ENCODE assay signal across 1 cellular context in the genomic region with DNA sequence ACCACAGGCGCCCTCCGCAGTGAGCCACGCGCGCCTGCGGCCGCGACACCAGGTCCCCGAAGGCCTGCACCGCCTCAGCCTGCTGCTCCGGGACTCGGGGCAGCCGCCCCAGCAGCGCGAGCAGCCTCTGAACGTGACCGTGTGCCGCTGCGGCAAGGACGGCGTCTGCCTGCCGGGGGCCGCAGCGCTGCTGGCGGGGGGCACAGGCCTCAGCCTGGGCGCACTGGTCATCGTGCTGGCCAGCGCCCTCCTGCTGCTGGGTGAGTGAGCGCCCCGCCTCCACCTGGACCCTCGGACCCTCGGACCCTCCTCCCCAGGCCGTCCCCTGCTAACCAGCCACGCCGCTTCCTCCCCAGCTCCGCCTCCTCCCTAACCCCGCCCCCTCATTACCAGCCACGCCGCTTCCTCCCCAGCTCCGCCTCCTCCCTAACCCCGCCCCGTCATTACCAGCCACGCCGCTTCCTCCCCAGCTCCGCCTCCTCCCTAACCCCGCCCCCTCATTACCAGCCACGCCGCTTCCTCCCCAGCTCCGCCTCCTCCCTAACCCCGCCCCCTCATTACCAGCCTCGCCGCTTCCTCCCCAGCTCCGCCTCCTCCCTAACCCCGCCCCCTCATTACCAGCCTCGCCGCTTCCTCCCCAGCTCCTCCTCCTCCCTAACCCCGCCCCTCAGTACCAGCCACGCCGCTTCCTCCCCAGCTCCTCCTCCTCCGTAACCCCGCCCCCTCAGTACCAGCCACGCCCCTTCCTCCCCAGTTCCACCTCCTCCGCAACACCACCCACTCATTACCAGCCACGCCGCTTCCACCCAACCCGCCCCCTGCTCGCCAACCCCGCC.
TF ChIP-seq lines count a peak whose summit lies in the region.
"Not testable (repeated sequence)": the region's sequence is repeated elsewhere in the genome, so short reads cannot be mapped to it uniquely, and the experiment has no call there.

No MANE protein-coding gene starts in this region.

TF ChIP-seq in HepG2, 621 proteins besides CTCF, POLR2A, EP300 and RAD21 (continued from another document and continues in another):
- peak; percentile 90; the same call in 1 of the 2 replicates for TF ChIP-seq ZSCAN20 (CRISPR knock-in tag; IDR thresholded peaks at IDR 0.05; ENCODE audit: borderline replicate concordance)
- TF ChIP-seq ZNF503 (CRISPR knock-in tag; IDR thresholded peaks at IDR 0.05) = peak; percentile 67; the same call in 1 of the 2 replicates
- peak; percentile 61; the same call in 1 of the 2 replicates for TF ChIP-seq KAT8 (CRISPR knock-in tag; IDR thresholded peaks at IDR 0.05)
- peak; percentile 90 for TF ChIP-seq ZNF451 (CRISPR knock-in tag; IDR thresholded peaks at IDR 0.05)
- peak; percentile 64 for TF ChIP-seq DMAP1 (CRISPR knock-in tag; IDR thresholded peaks at IDR 0.05)
- peak; percentile 88 for TF ChIP-seq RNF2 (conservative IDR thresholded peaks at IDR 0.05; ENCODE audit: low read depth)
- TF ChIP-seq NONO (IDR thresholded peaks at IDR 0.05) = not testable (repeated sequence)
- peak; percentile 76; the same call in 1 of the 2 replicates for TF ChIP-seq NONO (CRISPR knock-in tag; conservative IDR thresholded peaks at IDR 0.05)
- peak; percentile 74; the same call in 1 of the 2 replicates for TF ChIP-seq ELF3 (CRISPR knock-in tag; IDR thresholded peaks at IDR 0.05)
- TF ChIP-seq HNRNPLL (IDR thresholded peaks at IDR 0.05; ENCODE audit: low read depth, low read length, poor library complexity, severe bottlenecking) = peak; percentile 72
- peak; percentile 84; the same call in 1 of the 2 replicates for TF ChIP-seq ZNF138 (CRISPR knock-in tag; IDR thresholded peaks at IDR 0.05; ENCODE audit: low read depth)
- TF ChIP-seq ZGPAT (CRISPR knock-in tag; IDR thresholded peaks at IDR 0.05) = peak; percentile 90
- peak; percentile 99 for TF ChIP-seq ZNF296 (CRISPR knock-in tag; conservative IDR thresholded peaks at IDR 0.05)
- TF ChIP-seq, protein P1, sequence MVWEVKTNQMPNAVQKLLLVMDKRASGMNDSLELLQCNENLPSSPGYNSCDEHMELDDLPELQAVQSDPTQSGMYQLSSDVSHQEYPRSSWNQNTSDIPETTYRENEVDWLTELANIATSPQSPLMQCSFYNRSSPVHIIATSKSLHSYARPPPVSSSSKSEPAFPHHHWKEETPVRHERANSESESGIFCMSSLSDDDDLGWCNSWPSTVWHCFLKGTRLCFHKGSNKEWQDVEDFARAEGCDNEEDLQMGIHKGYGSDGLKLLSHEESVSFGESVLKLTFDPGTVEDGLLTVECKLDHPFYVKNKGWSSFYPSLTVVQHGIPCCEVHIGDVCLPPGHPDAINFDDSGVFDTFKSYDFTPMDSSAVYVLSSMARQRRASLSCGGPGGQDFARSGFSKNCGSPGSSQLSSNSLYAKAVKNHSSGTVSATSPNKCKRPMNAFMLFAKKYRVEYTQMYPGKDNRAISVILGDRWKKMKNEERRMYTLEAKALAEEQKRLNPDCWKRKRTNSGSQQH (CRISPR knock-in tag; IDR thresholded peaks at IDR 0.05; ENCODE audit: low read depth) = peak; percentile 71; the same call in 1 of the 2 replicates
- TF ChIP-seq ZNF776 (CRISPR knock-in tag; IDR thresholded peaks at IDR 0.05) = peak; percentile 91
- peak; percentile 52; the same call in 1 of the 2 replicates for TF ChIP-seq ZNF558 (CRISPR knock-in tag; IDR thresholded peaks at IDR 0.05; ENCODE audit: borderline replicate concordance)
- TF ChIP-seq BRD4 (CRISPR knock-in tag; IDR thresholded peaks at IDR 0.05) = peak; percentile 98
- peak; percentile 93; the same call in 1 of the 2 replicates for TF ChIP-seq PCBP1 (IDR thresholded peaks at IDR 0.05; ENCODE audit: borderline replicate concordance, low read depth, low read length)
- peak; percentile 89 for TF ChIP-seq SALL2 (CRISPR knock-in tag; IDR thresholded peaks at IDR 0.05)
- TF ChIP-seq ZNF329 (CRISPR knock-in tag; IDR thresholded peaks at IDR 0.05; ENCODE audit: low read depth) = peak; percentile 32; the same call in 1 of the 2 replicates
- TF ChIP-seq ZMYM4 (CRISPR knock-in tag; IDR thresholded peaks at IDR 0.05) = peak; percentile 77
- peak; percentile 74; the same call in 1 of the 2 replicates for TF ChIP-seq ERF (CRISPR knock-in tag; IDR thresholded peaks at IDR 0.05)
- peak; percentile 96 for TF ChIP-seq ZNF800 (CRISPR knock-in tag; IDR thresholded peaks at IDR 0.05)
- TF ChIP-seq, protein P2, sequence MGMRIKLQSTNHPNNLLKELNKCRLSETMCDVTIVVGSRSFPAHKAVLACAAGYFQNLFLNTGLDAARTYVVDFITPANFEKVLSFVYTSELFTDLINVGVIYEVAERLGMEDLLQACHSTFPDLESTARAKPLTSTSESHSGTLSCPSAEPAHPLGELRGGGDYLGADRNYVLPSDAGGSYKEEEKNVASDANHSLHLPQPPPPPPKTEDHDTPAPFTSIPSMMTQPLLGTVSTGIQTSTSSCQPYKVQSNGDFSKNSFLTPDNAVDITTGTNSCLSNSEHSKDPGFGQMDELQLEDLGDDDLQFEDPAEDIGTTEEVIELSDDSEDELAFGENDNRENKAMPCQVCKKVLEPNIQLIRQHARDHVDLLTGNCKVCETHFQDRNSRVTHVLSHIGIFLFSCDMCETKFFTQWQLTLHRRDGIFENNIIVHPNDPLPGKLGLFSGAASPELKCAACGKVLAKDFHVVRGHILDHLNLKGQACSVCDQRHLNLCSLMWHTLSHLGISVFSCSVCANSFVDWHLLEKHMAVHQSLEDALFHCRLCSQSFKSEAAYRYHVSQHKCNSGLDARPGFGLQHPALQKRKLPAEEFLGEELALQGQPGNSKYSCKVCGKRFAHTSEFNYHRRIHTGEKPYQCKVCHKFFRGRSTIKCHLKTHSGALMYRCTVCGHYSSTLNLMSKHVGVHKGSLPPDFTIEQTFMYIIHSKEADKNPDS (CRISPR knock-in tag; IDR thresholded peaks at IDR 0.05) = 0 out of 2 replicates have a peak, but pooled peaks have one; percentile 72
- TF ChIP-seq ZNF704 (CRISPR knock-in tag; IDR thresholded peaks at IDR 0.05; ENCODE audit: borderline replicate concordance) = peak; percentile 81; the same call in 1 of the 2 replicates
- TF ChIP-seq ZMAT3 (CRISPR knock-in tag; conservative IDR thresholded peaks at IDR 0.05) = peak; percentile 98
- TF ChIP-seq AKAP8 (CRISPR knock-in tag; IDR thresholded peaks at IDR 0.05) = peak; percentile 97
- TF ChIP-seq MED13 (CRISPR knock-in tag; IDR thresholded peaks at IDR 0.05) = peak; percentile 73; the same call in 1 of the 2 replicates
- peak; percentile 86 for TF ChIP-seq ZFP91 (CRISPR knock-in tag; IDR thresholded peaks at IDR 0.05; ENCODE audit: borderline replicate concordance)
- peak; percentile 93 for TF ChIP-seq ZNF883 (CRISPR knock-in tag; IDR thresholded peaks at IDR 0.05; ENCODE audit: not compliant biosample characterization)
- TF ChIP-seq ZFYVE20 (CRISPR knock-in tag; IDR thresholded peaks at IDR 0.05; ENCODE audit: borderline replicate concordance, low read depth) = peak; percentile 35; the same call in 1 of the 2 replicates
- TF ChIP-seq ZNF747 (CRISPR knock-in tag; IDR thresholded peaks at IDR 0.05; ENCODE audit: borderline replicate concordance) = peak; percentile 85
- TF ChIP-seq ZNF782 (CRISPR knock-in tag; IDR thresholded peaks at IDR 0.05; ENCODE audit: borderline replicate concordance) = peak; percentile 70; the same call in 1 of the 2 replicates
- peak; percentile 97 for TF ChIP-seq EEA1 (CRISPR knock-in tag; IDR thresholded peaks at IDR 0.05; ENCODE audit: borderline replicate concordance)
- TF ChIP-seq SPEN (CRISPR knock-in tag; IDR thresholded peaks at IDR 0.05; ENCODE audit: low read depth) = peak; percentile 95
- TF ChIP-seq ZSCAN9 (CRISPR knock-in tag; IDR thresholded peaks at IDR 0.05; ENCODE audit: borderline replicate concordance) = peak; percentile 48; the same call in 1 of the 2 replicates
- 0 out of 2 replicates have a peak, but pooled peaks have one; percentile 31 for TF ChIP-seq IRF1 (CRISPR knock-in tag; IDR thresholded peaks at IDR 0.05; ENCODE audit: low read depth)
- peak; percentile 60; the same call in 1 of the 2 replicates for TF ChIP-seq ZNF180 (CRISPR knock-in tag; IDR thresholded peaks at IDR 0.05; ENCODE audit: borderline replicate concordance, low read depth)
- 0 out of 2 replicates have a peak, but pooled peaks have one; percentile 33 for TF ChIP-seq WIZ (CRISPR knock-in tag; IDR thresholded peaks at IDR 0.05)
- TF ChIP-seq TERF1 (CRISPR knock-in tag; IDR thresholded peaks at IDR 0.05) = peak; percentile 86; the same call in 1 of the 2 replicates
- TF ChIP-seq HES4 (CRISPR knock-in tag; IDR thresholded peaks at IDR 0.05; ENCODE audit: borderline replicate concordance) = peak; percentile 90
